Comparison of ENCODE assay signal across 10 cellular contexts in genomic region chr1:41482001-41482765, GRCh38. TPM values are rescaled to one million over a fixed set of nuclear protein-coding genes. Genes with fewer than 3 reads are reported as not detected.
A peak's percentile ranks its signal among the peaks of the same experiment; 100 is the strongest.
DNase-seq lines count a peak whose midpoint lies in the region; ATAC-seq and TF ChIP-seq lines count a peak whose summit lies in the region.
"Had no signal": no experiment of that assay in that cellular context is flagged by ENCODE, and none has a peak within 500 bp of the region (broad histone marks: within the 10 kb centered on the region; RNA-seq: fewer than 3 reads in every experiment).

No MANE protein-coding gene starts in this region.

- no peak overlapping the region for H3K27ac ChIP-seq in SK-N-MC
- H3K27ac ChIP-seq in uterus: peak overlapping the region; percentile 14 to 62

- no peaks in the 10 kb centered on the region for H3K36me3 ChIP-seq in SK-N-MC (ENCODE audit: insufficient read depth, low read length)
- no peaks in the 10 kb centered on the region for H3K36me3 ChIP-seq in uterus

- H3K9ac ChIP-seq in SK-N-MC (ENCODE audit: insufficient read length): no peak overlapping the region

- peaks cover 6 to 7% of the 10 kb centered on the region in 2 donors for H3K4me1 ChIP-seq in uterus

- ATAC-seq in GM18505 (IDR thresholded peaks at IDR 0.05; ENCODE audit: unreplicated experiment): no peak
- no peak for ATAC-seq in GM21529 (IDR thresholded peaks at IDR 0.05; ENCODE audit: unreplicated experiment)

- H3K4me3 ChIP-seq in SK-N-MC: peak overlapping the region; percentile 52
- H3K4me3 ChIP-seq in uterus: no peak overlapping the region

- TF ChIP-seq CTCF in uterus (IDR thresholded peaks at IDR 0.05): no peak

- TF ChIP-seq POLR2A in uterus (IDR thresholded peaks at IDR 0.05): no peak
- TF ChIP-seq POLR2A in GM18505 (IDR thresholded peaks at IDR 0.05; ENCODE audit: borderline replicate concordance, extremely low read depth, insufficient read depth, insufficient read length): no peak

- H3K27me3 ChIP-seq in uterus: no peaks in the 10 kb centered on the region

- no peaks in the 10 kb centered on the region for H3K9me3 ChIP-seq in SK-N-MC (ENCODE audit: low read depth, low read length)
- H3K9me3 ChIP-seq in uterus: no peaks in the 10 kb centered on the region

- intact Hi-C loops in uterus (cut with DNase I; ENCODE audit: low total_unique reads): no loop called here

- DNase-seq in NCI-H748 (lab: John Stamatoyannopoulos, UW; ENCODE audit: unreplicated experiment): peak; percentile 64
- DNase-seq in NCI-H748 treated with DMSO at 0.1 percent for 48 hours (lab: John Stamatoyannopoulos, UW): no peak
- DNase-seq in SK-N-MC (ENCODE audit: low read depth, low spot score): no peak
- DNase-seq in kidney glomerular epithelial cell (lab: John Stamatoyannopoulos, UW): peak; percentile 53
- DNase-seq in uterus: peak; percentile 65 to 75
- no peak for DNase-seq in GM03348 (ENCODE audit: low spot score)
- DNase-seq: activated B cell treated with CpG ODN at 0.5 μM for 24 hours had no signal

RNA-seq across cellular contexts. Expression of gene EDN2, which starts 2.3 kb away (rescaled TPM):
- 1 to 10 TPM in 2 of 4 donors, not detected in 2; 1.6 to 3.7 TPM for total RNA-seq in uterus
- total RNA-seq: activated B cell treated with CpG ODN at 0.5 μM for 24 hours, omental fat pad had no signal

Comparison
In these comparisons a context has a peak if more than half of its experiments do, and no peak if none do; other contexts are left out.
1. DNase-seq: peak in NCI-H748 (single experiment), kidney glomerular epithelial cell (single experiment) and uterus (2 of 2); none in NCI-H748 treated with DMSO at 0.1 percent for 48 hours (single experiment), SK-N-MC (single experiment) and GM03348 (single experiment).